In the genomic region with DNA sequence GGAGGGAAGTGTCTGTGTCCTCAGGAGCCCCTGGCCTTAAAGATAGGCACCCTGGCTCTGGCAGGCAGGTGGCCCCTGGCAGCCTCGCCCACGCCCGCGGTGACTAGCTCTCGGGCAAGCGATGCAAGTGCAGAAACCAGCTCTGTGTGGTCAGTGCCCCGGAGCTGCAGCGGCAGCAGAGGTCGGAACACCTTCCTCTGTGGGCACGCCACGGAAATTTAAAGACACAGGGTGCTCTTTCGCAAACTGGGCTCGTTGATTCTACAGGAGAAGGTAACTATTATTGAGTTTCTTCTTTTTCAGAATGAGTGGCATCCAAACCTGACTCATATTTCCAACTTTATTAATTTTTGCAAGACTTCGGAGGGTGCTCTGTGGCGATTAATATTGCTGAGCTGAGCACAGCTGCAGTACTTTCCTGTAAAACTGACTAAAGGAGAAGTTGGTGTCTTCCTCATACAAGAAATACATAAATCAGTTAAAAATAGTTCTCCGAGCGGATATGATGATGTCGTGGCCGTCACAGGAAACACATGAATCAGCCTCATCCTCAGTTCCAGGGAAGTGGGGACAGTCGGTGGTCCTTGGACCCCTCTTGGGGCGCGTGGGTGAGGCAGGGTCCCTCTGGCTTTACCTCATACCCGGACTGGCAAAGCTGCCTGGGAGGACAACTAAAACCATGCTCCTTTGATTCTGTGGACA, we compare ENCODE assay signal across 8 cellular contexts.
DNase-seq lines count a peak whose midpoint lies in the region; ATAC-seq and TF ChIP-seq lines count a peak whose summit lies in the region.

No MANE protein-coding gene starts in this region.

- no peak overlapping the region for H2AFZ ChIP-seq in Loucy (ENCODE audit: low read length)

- H3K27me3 ChIP-seq in Loucy (ENCODE audit: insufficient read depth, low read length, poor library complexity, severe bottlenecking) (no peaks in the 10 kb centered on the region), heart right ventricle (no peaks in the 10 kb centered on the region)

- no peaks in the 10 kb centered on the region for H3K9me3 Mint-ChIP-seq in activated CD4-positive, alpha-beta memory T cell treated with anti-CD3 and anti-CD28 coated beads for 36 hours

- peak overlapping the region; percentile 25 for H3K4me3 ChIP-seq in Loucy (ENCODE audit: low read length, poor library complexity, severe bottlenecking)
- H3K4me3 ChIP-seq in heart right ventricle: peak overlapping the region in 3 of 10 donors; percentile 8 to 47 (median 8)

- no peaks in the 10 kb centered on the region for H3K79me2 ChIP-seq in Loucy (ENCODE audit: insufficient read depth, low read length)

- DNase-seq in activated CD4-positive, alpha-beta memory T cell treated with anti-CD3 and anti-CD28 coated beads for 36 hours: peak; percentile 88
- DNase-seq in heart right ventricle: peak; percentile 46 to 53
- peak; percentile 45 for DNase-seq in stimulated activated CD4-positive, alpha-beta T cell treated with anti-CD3 and anti-CD28 coated beads, Interleukin-4, amount 100 ng/mL, for 1 hour
- DNase-seq in ACHN: no peak
- DNase-seq in NCI-H2227 treated with DMSO at 0.1 percent for 48 hours (lab: John Stamatoyannopoulos, UW): no peak
- DNase-seq in retina: no peak
- no peak for DNase-seq in NCI-H1105 (lab: John Stamatoyannopoulos, UW)

- no peaks in the 10 kb centered on the region for H3K27me3 Mint-ChIP-seq in activated CD4-positive, alpha-beta memory T cell treated with anti-CD3 and anti-CD28 coated beads for 36 hours

- H3K4me2 ChIP-seq in Loucy (ENCODE audit: low read depth, low read length, poor library complexity, severe bottlenecking): peak overlapping the region; percentile 63

- H3K9me3 ChIP-seq in Loucy (ENCODE audit: insufficient read depth, low read depth, low read length) (no peaks in the 10 kb centered on the region), heart right ventricle (no peaks in the 10 kb centered on the region)

- H3K27ac Mint-ChIP-seq in activated CD4-positive, alpha-beta memory T cell treated with anti-CD3 and anti-CD28 coated beads for 36 hours: peak overlapping the region; percentile 98

- no peak for TF ChIP-seq CTCF in Loucy (conservative IDR thresholded peaks at IDR 0.05; ENCODE audit: low read length)
- TF ChIP-seq CTCF in heart right ventricle (IDR thresholded peaks at IDR 0.05): no peak

- H3K9ac ChIP-seq in Loucy (ENCODE audit: low read depth, low read length, poor library complexity, severe bottlenecking): peak overlapping the region; percentile 2

- CTCF ChIA-PET in activated CD4-positive, alpha-beta memory T cell treated with anti-CD3 and anti-CD28 coated beads for 36 hours (lab: Charles Lee): interaction anchor here (0.9 to 2.7 kb wide), 4 partner anchors 116 to 424 kb away, joined by 3 to 9 read pairs (median 4); no protein-coding TSS in a partner anchor

- peaks cover 37% of the 10 kb centered on the region for H3K4me1 Mint-ChIP-seq in activated CD4-positive, alpha-beta memory T cell treated with anti-CD3 and anti-CD28 coated beads for 36 hours (ENCODE audit: low read depth)

- 47 to 62% methylated on average over 23 of the region's 23 CpGs for WGBS in heart right ventricle, 2 donors

- peak overlapping the region; percentile 56 for H3K4me3 Mint-ChIP-seq in activated CD4-positive, alpha-beta memory T cell treated with anti-CD3 and anti-CD28 coated beads for 36 hours

- ATAC-seq in heart right ventricle: peak; percentile 14 to 59 (median 36)

- no peaks in the 10 kb centered on the region for H3K36me3 ChIP-seq in Loucy (ENCODE audit: insufficient read depth, low read length)
- no peaks in the 10 kb centered on the region for H3K36me3 ChIP-seq in heart right ventricle

- H3K27ac ChIP-seq in heart right ventricle: peak overlapping the region in 9 of 10 donors; percentile 53 to 98 (median 72)

- POLR2A ChIA-PET in activated CD4-positive, alpha-beta memory T cell treated with anti-CD3 and anti-CD28 coated beads for 36 hours (lab: Charles Lee): interaction anchor here (1.4 to 2.7 kb wide), 3 partner anchors 116 to 151 kb away, joined by 5 to 11 read pairs (median 10); partner anchors contain the start of gene METRNL

- intact Hi-C loops in activated CD4-positive, alpha-beta memory T cell treated with anti-CD3 and anti-CD28 coated beads for 36 hours (cut with micrococcal nuclease): no loop called here
- intact Hi-C loops in heart right ventricle (cut with DNase I): no loop called here

- H3K4me1 ChIP-seq in Loucy (ENCODE audit: insufficient read depth, low read length, poor library complexity, severe bottlenecking) (peaks cover 32% of the 10 kb centered on the region), heart right ventricle (peaks cover 34 to 93% (median 64%) of the 10 kb centered on the region in 9 donors)

- H4K20me1 ChIP-seq in Loucy (ENCODE audit: insufficient read depth, low read length, poor library complexity, severe bottlenecking): no peaks in the 10 kb centered on the region

- in situ Hi-C loops in ACHN (cut with HindIII; ENCODE audit: low pct_ligation_motif_present, low pct_unique_long_range_greater_than_20kb, low sequenced_read_pairs): no loop called here

- no peaks in the 10 kb centered on the region for H3F3A ChIP-seq in Loucy (ENCODE audit: low read depth)

- H3K9me2 ChIP-seq in Loucy (replicated peaks; ENCODE audit: low read depth, low read length): no peaks in the 10 kb centered on the region

- H3K36me3 Mint-ChIP-seq in activated CD4-positive, alpha-beta memory T cell treated with anti-CD3 and anti-CD28 coated beads for 36 hours: no peaks in the 10 kb centered on the region

Comparison
In these comparisons a context has a peak if more than half of its experiments do, and no peak if none do; other contexts are left out.
1. DNase-seq: peak in activated CD4-positive, alpha-beta memory T cell treated with anti-CD3 and anti-CD28 coated beads for 36 hours (single experiment), heart right ventricle (2 of 2) and stimulated activated CD4-positive, alpha-beta T cell treated with anti-CD3 and anti-CD28 coated beads, Interleukin-4, amount 100 ng/mL, for 1 hour (single experiment); none in ACHN (single experiment), NCI-H2227 treated with DMSO at 0.1 percent for 48 hours (single experiment), retina (single experiment) and NCI-H1105 (single experiment).